14 cellular contexts compared by ENCODE assay signal in the genomic region with DNA sequence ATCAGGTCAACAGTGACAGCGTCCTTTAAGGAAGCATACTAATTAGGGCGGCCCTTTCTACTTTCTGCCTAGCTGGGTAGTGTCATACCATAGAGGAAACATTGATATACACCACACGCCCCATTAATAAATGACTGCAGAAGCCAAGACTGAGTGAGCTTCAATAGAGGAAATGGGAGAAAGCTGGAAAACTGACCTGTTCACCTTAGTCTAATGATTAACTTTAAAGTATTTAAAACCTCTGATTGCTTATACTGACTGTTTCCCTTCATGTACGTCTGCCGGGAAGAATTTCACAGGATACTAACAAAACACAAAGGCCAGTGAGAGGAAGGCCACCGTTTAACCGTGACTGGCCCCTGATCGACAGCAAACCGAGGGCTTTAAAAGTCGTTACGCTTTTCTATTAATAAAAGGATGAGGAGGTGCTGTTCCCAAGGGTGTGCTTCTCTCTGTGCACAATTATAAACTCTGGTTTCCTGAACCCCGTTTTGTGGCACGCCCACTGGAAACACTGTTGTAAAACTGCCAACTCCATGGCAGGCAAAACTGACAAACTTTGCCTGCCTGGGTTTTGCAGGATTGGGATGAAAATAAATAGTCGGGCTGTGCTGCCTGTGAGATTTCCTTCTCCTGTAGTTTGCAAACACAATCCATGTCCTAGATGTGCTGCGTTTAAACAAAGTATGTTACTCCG.
A peak's percentile ranks its signal among the peaks of the same experiment; 100 is the strongest.
DNase-seq lines count a peak whose midpoint lies in the region; ATAC-seq, FAIRE-seq and TF ChIP-seq lines count a peak whose summit lies in the region.
"Had no signal": no experiment of that assay in that cellular context is flagged by ENCODE, and none has a peak within 500 bp of the region (broad histone marks: within the 10 kb centered on the region; RNA-seq: fewer than 3 reads in every experiment).

No MANE protein-coding gene starts in this region.

- peak overlapping the region; percentile 82 for H3K4me2 ChIP-seq in endothelial cell of umbilical vein (ENCODE audit: insufficient read depth, low read length)
- no peak overlapping the region for H3K4me2 ChIP-seq in GM23248 (ENCODE audit: unreplicated experiment)

- peak overlapping the region; percentile 81 for H3K27ac Mint-ChIP-seq in Calu3 (ENCODE audit: unreplicated experiment)
- H3K27ac Mint-ChIP-seq: CD4-positive, CD25-positive, alpha-beta regulatory T cell had no signal

- no peaks in the 10 kb centered on the region for H3K9me2 ChIP-seq in GM23248 (ENCODE audit: insufficient read depth)

- H3K9ac ChIP-seq in endothelial cell of umbilical vein (replicated peaks; ENCODE audit: extremely low read depth, insufficient read depth, low read length) (peak overlapping the region; percentile 58), GM23248 (no peak overlapping the region)

- peaks cover 10 to 43% of the 10 kb centered on the region in 2 experiments for H3K36me3 ChIP-seq in endothelial cell of umbilical vein (ENCODE audit: control insufficient read depth in 2 of 2, extremely low read depth in 1 of 2, insufficient read depth in 2 of 2, low read length in 2 of 2)
- peaks cover 5 to 44% of the 10 kb centered on the region in 2 donors for H3K36me3 ChIP-seq in lung (ENCODE audit: control insufficient read depth in 2 of 2, insufficient read depth in 2 of 2, low read length in 2 of 2)
- H3K36me3 ChIP-seq in small intestine (ENCODE audit: control insufficient read depth in 2 of 2, insufficient read depth in 2 of 2, low read length in 2 of 2) = no peaks in the 10 kb centered on the region
- no peaks in the 10 kb centered on the region for H3K36me3 ChIP-seq in aorta (ENCODE audit: control insufficient read depth in 1 of 2, insufficient read depth in 2 of 2, low read length in 1 of 2)
- peaks cover 47% of the 10 kb centered on the region for H3K36me3 ChIP-seq in GM23248 (ENCODE audit: low read depth)
- H3K36me3 ChIP-seq: vagina had no signal

- H3K36me3 Mint-ChIP-seq in Calu3 (ENCODE audit: insufficient read depth, unreplicated experiment) = peaks cover 61% of the 10 kb centered on the region
- H3K36me3 Mint-ChIP-seq: CD4-positive, CD25-positive, alpha-beta regulatory T cell had no signal

- H3K27ac ChIP-seq in endothelial cell of umbilical vein (ENCODE audit: insufficient read depth, low read depth, low read length) (peak overlapping the region; percentile 78), lung (ENCODE audit: low read depth in 1 of 2, low read length in 1 of 2) (peak overlapping the region; percentile 58 to 83), small intestine (ENCODE audit: low read depth in 1 of 2, low read length in 1 of 2) (peak overlapping the region; percentile 53 to 88), aorta (ENCODE audit: low read depth in 1 of 2, low read length in 2 of 2) (no peak overlapping the region), GM23248 (no peak overlapping the region)
- H3K27ac ChIP-seq: vagina had no signal

- no peak for TF ChIP-seq CTCF in Calu3 (IDR thresholded peaks at IDR 0.05; ENCODE audit: unreplicated experiment)
- TF ChIP-seq CTCF in endothelial cell of umbilical vein (IDR thresholded peaks at IDR 0.05; ENCODE audit: extremely low read depth in 1 of 2, insufficient read depth in 1 of 2, low read depth in 1 of 2, low read length in 2 of 2) = no peak
- no peak for TF ChIP-seq CTCF in lung (IDR thresholded peaks at IDR 0.05; ENCODE audit: control extremely low read depth, extremely low read depth)

- WGBS in lung, 2 donors = 24 to 47% methylated on average over 16 of the region's 16 CpGs
- WGBS in small intestine, 3 donors = 9 to 31% (median 20%) methylated on average over 16 of the region's 16 CpGs
- 38 to 44% methylated on average over 16 of the region's 16 CpGs for WGBS in aorta, 2 donors
- 93 to 94% methylated on average over 16 of the region's 16 CpGs for WGBS in GM23248 (ENCODE audit: low coverage in 1 of 2, low lambda C conversion rate in 2 of 2, missing lambda C conversion rate in 2 of 2), 2 experiments

- peaks cover 65% of the 10 kb centered on the region for H3K4me1 Mint-ChIP-seq in Calu3 (ENCODE audit: low read depth, unreplicated experiment)

- intact Hi-C loops in Calu3 (cut with micrococcal nuclease; ENCODE audit: unreplicated experiment) = loop anchor here (5.0 kb wide), 3 partner anchors 65 to 1440 kb away; partner anchors contain the start of gene NRP1
- intact Hi-C loops in endothelial cell of umbilical vein (cut with micrococcal nuclease) = loop anchor here (1.0 to 10.0 kb wide), 4 partner anchors 20 to 1328 kb away; no protein-coding TSS in a partner anchor
- intact Hi-C loops in aorta (cut with DNase I) = loop anchor here in 1 of 2 donors (5.0 kb wide), 1 partner anchor 75 kb away; no protein-coding TSS in a partner anchor

- in situ Hi-C loops in GM23248 (cut with MboI) = no loop called here

- peaks cover 66% of the 10 kb centered on the region for H3K4me1 ChIP-seq in endothelial cell of umbilical vein (ENCODE audit: control insufficient read depth, extremely low read depth, insufficient read depth, low read length)
- peaks cover 5 to 15% of the 10 kb centered on the region in 2 donors for H3K4me1 ChIP-seq in lung (ENCODE audit: control insufficient read depth in 2 of 2, insufficient read depth in 2 of 2, low read length in 2 of 2)
- H3K4me1 ChIP-seq in small intestine (ENCODE audit: control insufficient read depth in 2 of 2, insufficient read depth in 1 of 2, low read depth in 1 of 2, low read length in 1 of 2) = peaks cover 0 to 13% of the 10 kb centered on the region in 2 donors
- H3K4me1 ChIP-seq in aorta (ENCODE audit: control insufficient read depth in 1 of 2, insufficient read depth in 2 of 2, low read length in 2 of 2) = peaks cover 0 to 4% of the 10 kb centered on the region in 2 donors
- H3K4me1 ChIP-seq in GM23248 (ENCODE audit: insufficient read depth) = peaks cover 29% of the 10 kb centered on the region

- FAIRE-seq in endothelial cell of umbilical vein (lab: Jason Lieb, UNC) (peak; percentile 82), small intestine (lab: Jason Lieb, UNC) (no peak)
- FAIRE-seq: keratinocyte had no signal

- H3K27me3 Mint-ChIP-seq in Calu3 (ENCODE audit: unreplicated experiment) = no peaks in the 10 kb centered on the region

- peak; percentile 12 for ATAC-seq in lung (ENCODE audit: insufficient read depth, low FRiP score)
- ATAC-seq in aorta (ENCODE audit: low FRiP score) = no peak

- peaks cover 3% of the 10 kb centered on the region for H3K79me2 ChIP-seq in endothelial cell of umbilical vein (ENCODE audit: control insufficient read depth, insufficient read depth, low read length)
- H3K79me2 ChIP-seq in GM23248 (ENCODE audit: insufficient read depth) = peaks cover 17% of the 10 kb centered on the region

- H2AFZ ChIP-seq in endothelial cell of umbilical vein (ENCODE audit: low read depth, low read length) (no peak overlapping the region), GM23248 (no peak overlapping the region)

- TF ChIP-seq POLR2A in endothelial cell of umbilical vein (IDR thresholded peaks at IDR 0.05; ENCODE audit: low read depth, low read length) = no peak

- H3K4me3 ChIP-seq in endothelial cell of umbilical vein (replicated peaks in 1 of 3; ENCODE audit: insufficient read depth in 1 of 3, low read depth in 1 of 3, low read length in 3 of 3) (peak overlapping the region in 1 of 3 experiments; percentile 2), lung (peak overlapping the region; percentile 27), small intestine (ENCODE audit: low read depth in 1 of 2, low read length in 2 of 2) (peak overlapping the region in 1 of 2 donors; percentile 41), aorta (ENCODE audit: low read length in 2 of 2) (no peak overlapping the region), GM23248 (no peak overlapping the region)

- DNase-seq in Calu3 (peak; percentile 47), endothelial cell of umbilical vein (ENCODE audit: low read depth, low spot score) (peak; percentile 93), lung (ENCODE audit: low spot score) (no peak), small intestine (peak; percentile 90), aorta (no peak), NCI-H2107 treated with DMSO at 0.1 percent for 48 hours (lab: John Stamatoyannopoulos, UW; ENCODE audit: unreplicated experiment) (no peak), GM23248 (no peak)
- DNase-seq in stimulated activated CD4-positive, alpha-beta T cell treated with anti-CD3 and anti-CD28 coated beads, Interleukin-4, amount 100 ng/mL, for 24 hours = no peak
- DNase-seq: activated CD4-positive, CD25-positive, alpha-beta regulatory T cell; CD4-positive, CD25-positive, alpha-beta regulatory T cell; erythroblast; NCI-H524 treated with DMSO at 0.1 percent for 48 hours had no signal

- peak overlapping the region; percentile 56 for H3K4me3 Mint-ChIP-seq in Calu3 (ENCODE audit: low read depth, unreplicated experiment)
- H3K4me3 Mint-ChIP-seq: CD4-positive, CD25-positive, alpha-beta regulatory T cell had no signal

- H3K9me1 ChIP-seq in endothelial cell of umbilical vein (replicated peaks; ENCODE audit: control insufficient read depth, extremely low read depth, insufficient read depth, low read length) = no peaks in the 10 kb centered on the region

- H3K9me3 ChIP-seq in endothelial cell of umbilical vein (replicated peaks; ENCODE audit: control insufficient read depth, insufficient read depth, low read length) = no peaks in the 10 kb centered on the region
- H3K9me3 ChIP-seq in lung (ENCODE audit: control insufficient read depth in 2 of 2, insufficient read depth in 1 of 2, low read length in 1 of 2) = no peaks in the 10 kb centered on the region
- H3K9me3 ChIP-seq in small intestine (ENCODE audit: control insufficient read depth, low read depth) = no peaks in the 10 kb centered on the region
- no peaks in the 10 kb centered on the region for H3K9me3 ChIP-seq in aorta (ENCODE audit: control insufficient read depth, low read length)
- no peaks in the 10 kb centered on the region for H3K9me3 ChIP-seq in GM23248 (ENCODE audit: low read depth)
- H3K9me3 ChIP-seq: vagina had no signal

- POLR2A ChIA-PET in endothelial cell of umbilical vein (lab: Charles Lee) = interaction anchor here (1.0 kb wide), 1 partner anchor 56 kb away, joined by 3 read pairs; no protein-coding TSS in a partner anchor

- no TSS peak for BruUV-seq in Calu3 (replicated peaks; lab: Mats Ljungman, UMichigan)
- no TSS peak for BruUV-seq in endothelial cell of umbilical vein (replicated peaks; lab: Mats Ljungman, UMichigan)

- CTCF ChIA-PET in Calu3 (lab: Charles Lee) (interaction anchor here (0.8 to 1.3 kb wide), 2 partner anchors 187 to 1441 kb away, joined by 4 read pairs; no protein-coding TSS in a partner anchor), endothelial cell of umbilical vein (lab: Charles Lee) (interaction anchor here (1.1 to 1.6 kb wide), 4 partner anchors 75 to 138 kb away, joined by 3 to 5 read pairs (median 3); partner anchors contain the start of gene NRP1)

- H3K9me3 Mint-ChIP-seq in Calu3 (ENCODE audit: low read depth, unreplicated experiment) = no peaks in the 10 kb centered on the region

- H3K27me3 ChIP-seq in endothelial cell of umbilical vein (ENCODE audit: control insufficient read depth in 2 of 2, insufficient read depth in 2 of 2, low read length in 2 of 2) = no peaks in the 10 kb centered on the region
- no peaks in the 10 kb centered on the region for H3K27me3 ChIP-seq in lung (ENCODE audit: control insufficient read depth, insufficient read depth)
- no peaks in the 10 kb centered on the region for H3K27me3 ChIP-seq in small intestine (ENCODE audit: control insufficient read depth in 2 of 2, insufficient read depth in 2 of 2, low read length in 2 of 2)
- H3K27me3 ChIP-seq in aorta (ENCODE audit: control insufficient read depth in 1 of 2, insufficient read depth in 2 of 2, low read length in 1 of 2) = no peaks in the 10 kb centered on the region
- H3K27me3 ChIP-seq in GM23248 (replicated peaks; ENCODE audit: insufficient read depth) = no peaks in the 10 kb centered on the region
- H3K27me3 ChIP-seq: vagina had no signal

- dilution Hi-C loops in endothelial cell of umbilical vein (cut with MboI; ENCODE audit: extremely low pct_ligation_motif_present, low sequenced_read_pairs) = no loop called here

- H3F3A ChIP-seq in GM23248 (ENCODE audit: insufficient read depth) = peaks cover 70% of the 10 kb centered on the region

- H4K20me1 ChIP-seq in endothelial cell of umbilical vein (replicated peaks; ENCODE audit: control insufficient read depth, extremely low read depth, insufficient read depth, low read length) = no peaks in the 10 kb centered on the region
- no peaks in the 10 kb centered on the region for H4K20me1 ChIP-seq in GM23248 (ENCODE audit: insufficient read depth)

Comparison
In these comparisons a context has a peak if more than half of its experiments do, and no peak if none do; other contexts are left out.
1. DNase-seq: peak in Calu3 (single experiment), endothelial cell of umbilical vein (single experiment) and small intestine (single experiment); none in lung (single experiment), aorta (0 of 2), NCI-H2107 treated with DMSO at 0.1 percent for 48 hours (single experiment), stimulated activated CD4-positive, alpha-beta T cell treated with anti-CD3 and anti-CD28 coated beads, Interleukin-4, amount 100 ng/mL, for 24 hours (single experiment) and GM23248 (single experiment).
2. H3K27ac ChIP-seq: peak in endothelial cell of umbilical vein (single experiment), lung (2 of 2) and small intestine (2 of 2); none in aorta (0 of 2) and GM23248 (single experiment).